In the genomic region with DNA sequence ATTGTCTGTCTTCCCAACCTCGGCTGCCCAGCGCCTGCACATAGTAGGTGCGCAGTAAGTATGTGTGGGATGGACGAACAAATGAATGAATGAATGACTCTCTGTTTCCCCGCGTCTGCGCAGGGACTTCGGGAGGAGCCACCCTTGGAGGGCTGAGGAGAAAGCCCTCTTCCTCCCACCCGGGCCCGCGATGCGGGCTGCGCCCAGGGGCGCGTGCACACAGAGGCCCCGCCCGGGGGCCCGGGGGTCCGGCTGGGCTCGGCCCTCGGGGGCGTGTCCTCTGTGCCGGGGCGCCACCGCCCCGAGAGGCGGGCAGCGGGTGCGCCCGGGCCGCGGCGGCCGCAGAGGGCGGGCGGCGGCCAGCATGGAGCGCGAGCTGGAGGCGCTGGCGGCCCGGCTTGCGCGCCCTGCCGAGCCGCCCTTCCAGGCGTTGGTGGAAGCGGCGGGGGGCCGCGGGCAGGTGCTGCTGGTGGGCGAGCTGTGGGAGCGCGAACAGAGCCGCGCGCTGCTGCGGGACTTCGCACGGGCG, we compare ENCODE assay signal across 8 cellular contexts. TPM values are rescaled to one million over a fixed set of nuclear protein-coding genes. Genes with fewer than 3 reads are reported as not detected.
A peak's percentile ranks its signal among the peaks of the same experiment; 100 is the strongest.
DNase-seq lines count a peak whose midpoint lies in the region; ATAC-seq and TF ChIP-seq lines count a peak whose summit lies in the region.

A gene (plus strand): TSS at position 322 of the 529 bp plus-strand sequence. CDS start 43 bp downstream, at position 365.

- no peaks in the 10 kb centered on the region for H3K9me3 Mint-ChIP-seq in activated naive CD8-positive, alpha-beta T cell (ENCODE audit: low read depth)

- DNase-seq in right cardiac atrium (no peak), Right ventricle myocardium inferior (ENCODE audit: missing footprints) (no peak), lower lobe of right lung (no peak), vagina (ENCODE audit: extremely low spot score in 2 of 2) (no peak), CD1c-positive myeloid dendritic cell (ENCODE audit: extremely low spot score) (no peak), NCI-H2029 (lab: John Stamatoyannopoulos, UW) (no peak)

- no peaks in the 10 kb centered on the region for H3K36me3 ChIP-seq in lower lobe of right lung
- no peaks in the 10 kb centered on the region for H3K36me3 ChIP-seq in vagina
- H3K36me3 ChIP-seq in gastroesophageal sphincter = no peaks in the 10 kb centered on the region

- H3K27ac ChIP-seq in right cardiac atrium (ENCODE audit: low read length) (no peak within 1 kb of the TSS), lower lobe of right lung (no peak within 1 kb of the TSS), vagina (no peak within 1 kb of the TSS), gastroesophageal sphincter (no peak within 1 kb of the TSS)

- H3K4me3 ChIP-seq in right cardiac atrium (ENCODE audit: low read length) = peak within 1 kb of the TSS; percentile 85
- peak within 1 kb of the TSS; percentile 31 for H3K4me3 ChIP-seq in lower lobe of right lung
- H3K4me3 ChIP-seq in vagina = peak within 1 kb of the TSS; percentile 11 to 44
- H3K4me3 ChIP-seq in gastroesophageal sphincter = peak within 1 kb of the TSS in 1 of 2 donors; percentile 42

- intact Hi-C loops in right cardiac atrium (cut with DNase I) = no loop called here
- intact Hi-C loops in Right ventricle myocardium inferior (cut with DNase I) = no loop called here
- intact Hi-C loops in lower lobe of right lung (cut with DNase I) = no loop called here
- intact Hi-C loops in vagina (cut with DNase I) = no loop called here

- peaks cover 5% of the 10 kb centered on the region for H3K4me1 Mint-ChIP-seq in activated naive CD8-positive, alpha-beta T cell (ENCODE audit: low read depth)

- no peak for TF ChIP-seq EP300 in gastroesophageal sphincter (IDR thresholded peaks at IDR 0.05)

- H3K4me1 ChIP-seq in right cardiac atrium (ENCODE audit: control insufficient read depth, insufficient read depth, low read length) (no peaks in the 10 kb centered on the region), lower lobe of right lung (no peaks in the 10 kb centered on the region), vagina (no peaks in the 10 kb centered on the region), gastroesophageal sphincter (peaks cover 0 to 13% (median 0%) of the 10 kb centered on the region in 3 donors)

- TF ChIP-seq POLR2A in vagina (IDR thresholded peaks at IDR 0.05) (no peak), gastroesophageal sphincter (IDR thresholded peaks at IDR 0.05) (no peak)

- no peak for TF ChIP-seq CTCF in lower lobe of right lung (IDR thresholded peaks at IDR 0.05)
- TF ChIP-seq CTCF in vagina (IDR thresholded peaks at IDR 0.05) = no peak
- TF ChIP-seq CTCF in gastroesophageal sphincter (IDR thresholded peaks at IDR 0.05) = no peak

- ATAC-seq in right cardiac atrium (peak; percentile 20 to 31), Right ventricle myocardium inferior (no peak), lower lobe of right lung (no peak), gastroesophageal sphincter (no peak)

- H3K27me3 ChIP-seq in right cardiac atrium (ENCODE audit: control insufficient read depth, insufficient read depth) = peaks cover 2% of the 10 kb centered on the region
- H3K27me3 ChIP-seq in lower lobe of right lung (ENCODE audit: low read depth) = peaks cover 54% of the 10 kb centered on the region
- H3K27me3 ChIP-seq in vagina = no peaks in the 10 kb centered on the region
- peaks cover 87% of the 10 kb centered on the region for H3K27me3 ChIP-seq in gastroesophageal sphincter

- H3K27me3 Mint-ChIP-seq in activated naive CD8-positive, alpha-beta T cell = peaks cover 38% of the 10 kb centered on the region

- H3K9me3 ChIP-seq in right cardiac atrium (ENCODE audit: control insufficient read depth, low read length) (no peaks in the 10 kb centered on the region), lower lobe of right lung (no peaks in the 10 kb centered on the region), vagina (no peaks in the 10 kb centered on the region), gastroesophageal sphincter (no peaks in the 10 kb centered on the region)

- no peak within 1 kb of the TSS for H3K27ac Mint-ChIP-seq in activated naive CD8-positive, alpha-beta T cell

- H3K4me3 Mint-ChIP-seq in activated naive CD8-positive, alpha-beta T cell = peak within 1 kb of the TSS; percentile 66

- no peaks in the 10 kb centered on the region for H3K36me3 Mint-ChIP-seq in activated naive CD8-positive, alpha-beta T cell

- WGBS in right cardiac atrium = under 1% methylated on average over 61 of the region's 61 CpGs
- WGBS in gastroesophageal sphincter (ENCODE audit: low coverage in 1 of 2), 2 donors = 8% methylated on average over 4 of the region's 61 CpGs; no CpG with 5 or more reads in 1 of the 2 donors

RNA-seq across cellular contexts. Expression of the gene that starts here (rescaled TPM):
- total RNA-seq in right cardiac atrium (under 1 TPM in 3 of 4 donors, not detected in 1; 0.18 to 0.43 (median 0.42) TPM), Right ventricle myocardium inferior (0.16 TPM), lower lobe of right lung (0.97 TPM), vagina (0.25 TPM), gastroesophageal sphincter (under 1 TPM in 2 of 4 donors, not detected in 2; 0.19 to 0.54 TPM)
- polyA plus RNA-seq in right cardiac atrium = 0.27 TPM

Comparison
In these comparisons a context has a peak if more than half of its experiments do, and no peak if none do; other contexts are left out.
1. Peak in ATAC-seq and H3K4me3 ChIP-seq in right cardiac atrium; RNA of the gene not detected or under 1 TPM.